In genomic region chr4:185671496-185671895, GRCh38 we compare ENCODE assay signal across 14 cellular contexts.
DNase-seq lines count a peak whose midpoint lies in the region; ATAC-seq and TF ChIP-seq lines count a peak whose summit lies in the region.
"Had no signal": no experiment of that assay in that cellular context is flagged by ENCODE, and none has a peak within 500 bp of the region (broad histone marks: within the 10 kb centered on the region; RNA-seq: fewer than 3 reads in every experiment).

No MANE protein-coding gene starts in this region.

- H3K27me3 Mint-ChIP-seq in chondrocyte (ENCODE audit: low read depth) (no peaks in the 10 kb centered on the region), glutamatergic neuron (ENCODE audit: unreplicated experiment) (peaks cover 9% of the 10 kb centered on the region)

- peaks cover 11% of the 10 kb centered on the region for H3K36me3 Mint-ChIP-seq in chondrocyte (ENCODE audit: low read depth)
- H3K36me3 Mint-ChIP-seq in glutamatergic neuron (ENCODE audit: unreplicated experiment), result no peaks in the 10 kb centered on the region
- H3K36me3 Mint-ChIP-seq: CD4-positive, CD25-positive, alpha-beta regulatory T cell; IgD-negative memory B cell had no signal

- TF ChIP-seq CTCF in chondrocyte (IDR thresholded peaks at IDR 0.05) (no peak), glutamatergic neuron (IDR thresholded peaks at IDR 0.05; ENCODE audit: partially characterized antibody, unreplicated experiment) (no peak), thoracic aorta (IDR thresholded peaks at IDR 0.05) (no peak)

- no peaks in the 10 kb centered on the region for H3K9me3 ChIP-seq in thoracic aorta
- H3K9me3 ChIP-seq: BLaER1 treated with 17β-estradiol and CSF1 and Interleukin-3, amounts not matched to agents 10 nM and 100 nM had no signal

- H3K4me3 Mint-ChIP-seq in chondrocyte (ENCODE audit: unreplicated experiment), result no peak overlapping the region
- peak overlapping the region; percentile 18 for H3K4me3 Mint-ChIP-seq in glutamatergic neuron (ENCODE audit: unreplicated experiment)
- H3K4me3 Mint-ChIP-seq: CD4-positive, CD25-positive, alpha-beta regulatory T cell; HFFc6; IgD-negative memory B cell had no signal

- no peaks in the 10 kb centered on the region for H3K36me3 ChIP-seq in thoracic aorta
- H3K36me3 ChIP-seq: BLaER1 treated with 17β-estradiol and CSF1 and Interleukin-3, amounts not matched to agents 10 nM and 100 nM had no signal

- DNase-seq in chondrocyte (ENCODE audit: low spot score) (no peak), glutamatergic neuron (no peak), left ventricle myocardium superior (no peak), thoracic aorta (ENCODE audit: low spot score) (no peak), NCI-H1092 treated with DMSO at 0.1 percent for 48 hours (lab: John Stamatoyannopoulos, UW) (no peak), EL (no peak)
- no peak for DNase-seq in effector CD8-positive, alpha-beta T cell (lab: John Stamatoyannopoulos, UW)
- DNase-seq: ACHN; CD4-positive, CD25-positive, alpha-beta regulatory T cell; HCEC 1CT; HFFc6 had no signal

- H3K27ac ChIP-seq in thoracic aorta, result peak overlapping the region; percentile 37 to 42
- H3K27ac ChIP-seq: BLaER1 treated with 17β-estradiol and CSF1 and Interleukin-3, amounts not matched to agents 10 nM and 100 nM had no signal

- intact Hi-C loops in left ventricle myocardium superior (cut with micrococcal nuclease), result no loop called here

- H3K27ac Mint-ChIP-seq in chondrocyte (ENCODE audit: unreplicated experiment), result peak overlapping the region; percentile 15
- H3K27ac Mint-ChIP-seq in glutamatergic neuron (ENCODE audit: unreplicated experiment), result no peak overlapping the region
- H3K27ac Mint-ChIP-seq: HFFc6, IgD-negative memory B cell had no signal

- H3K27me3 ChIP-seq in thoracic aorta (replicated peaks; ENCODE audit: insufficient read depth), result no peaks in the 10 kb centered on the region
- H3K27me3 ChIP-seq: BLaER1 treated with 17β-estradiol and CSF1 and Interleukin-3, amounts not matched to agents 10 nM and 100 nM had no signal

- H3K9me3 Mint-ChIP-seq in chondrocyte (ENCODE audit: low read depth) (no peaks in the 10 kb centered on the region), glutamatergic neuron (ENCODE audit: unreplicated experiment) (peaks cover 2% of the 10 kb centered on the region)
- H3K9me3 Mint-ChIP-seq: HFFc6 had no signal

- ATAC-seq in left ventricle myocardium superior (peak; percentile 56), thoracic aorta (ENCODE audit: insufficient number of reproducible peaks, low FRiP score, low read depth) (no peak)
- ATAC-seq: GM12878 had no signal

- no peak overlapping the region for H3K4me3 ChIP-seq in thoracic aorta
- H3K4me3 ChIP-seq: BLaER1 treated with 17β-estradiol and CSF1 and Interleukin-3, amounts not matched to agents 10 nM and 100 nM; GM12878 had no signal

- H3K4me1 Mint-ChIP-seq in chondrocyte (ENCODE audit: low read depth), result peaks cover 39% of the 10 kb centered on the region
- peaks cover 37% of the 10 kb centered on the region for H3K4me1 Mint-ChIP-seq in glutamatergic neuron (ENCODE audit: low read depth, unreplicated experiment)
- H3K4me1 Mint-ChIP-seq: CD4-positive, CD25-positive, alpha-beta regulatory T cell; IgD-negative memory B cell had no signal

- peaks cover 3 to 31% of the 10 kb centered on the region in 2 donors for H3K4me1 ChIP-seq in thoracic aorta (ENCODE audit: control insufficient read depth in 1 of 2, low read depth in 2 of 2)
- H3K4me1 ChIP-seq: BLaER1 treated with 17β-estradiol and CSF1 and Interleukin-3, amounts not matched to agents 10 nM and 100 nM had no signal
